8 cellular contexts compared by ENCODE assay signal in the genomic region with DNA sequence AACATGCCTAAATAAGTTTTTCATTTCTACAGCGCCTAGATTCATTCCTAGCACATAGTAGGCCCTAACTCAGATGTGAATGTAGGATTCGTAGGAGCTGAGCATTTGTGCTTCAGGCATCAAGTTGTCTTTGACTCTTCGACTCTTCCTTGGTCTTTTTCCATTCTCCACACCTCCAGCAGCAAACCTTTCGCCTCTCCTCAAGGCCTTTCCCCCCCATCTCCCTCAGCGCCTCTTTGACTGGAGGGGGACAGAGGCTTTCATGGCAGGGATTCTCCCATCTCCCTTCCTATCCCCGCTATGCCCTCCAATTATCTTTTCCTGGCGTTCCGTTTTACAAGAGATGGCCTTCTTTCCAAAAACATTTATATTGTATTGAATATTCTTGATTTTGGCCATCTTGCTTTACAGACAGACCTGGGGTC. TPM values are rescaled to one million over a fixed set of nuclear protein-coding genes. Genes with fewer than 3 reads are reported as not detected.
DNase-seq lines count a peak whose midpoint lies in the region; ATAC-seq, FAIRE-seq and TF ChIP-seq lines count a peak whose summit lies in the region.

No MANE protein-coding gene starts in this region.

- POLR2A ChIA-PET in activated CD4-positive, alpha-beta memory T cell treated with anti-CD3 and anti-CD28 coated beads, Interleukin-2, amount 10 ng/mL, durations not matched to agents 7 days and 5 days (lab: Charles Lee), result interaction anchor here (2.6 to 4.2 kb wide), 4 partner anchors 11 to 37 kb away, joined by 16 to 160 read pairs (median 17); a partner anchor contains a TSS

- H3K4me3 ChIP-seq in kidney (ENCODE audit: low read length in 2 of 2) (peak overlapping the region; percentile 93 to 100), tibial artery (peak overlapping the region; percentile 72 to 79)

- peaks cover 41% of the 10 kb centered on the region for H3K4me1 Mint-ChIP-seq in activated T-cell treated with anti-CD3 and anti-CD28 coated beads, Interleukin-2, amount 50 U/mL, for 24 hours (ENCODE audit: low read depth)
- H3K4me1 Mint-ChIP-seq in activated CD4-positive, alpha-beta memory T cell treated with anti-CD3 and anti-CD28 coated beads, Interleukin-2, amount 10 ng/mL, durations not matched to agents 7 days and 5 days, result peaks cover 48% of the 10 kb centered on the region

- intact Hi-C loops in kidney (cut with DNase I), result no loop called here
- intact Hi-C loops in tibial artery (cut with DNase I; ENCODE audit: low total_unique reads), result no loop called here

- H3K27ac Mint-ChIP-seq in activated T-cell treated with anti-CD3 and anti-CD28 coated beads, Interleukin-2, amount 50 U/mL, for 24 hours, result peak overlapping the region; percentile 99
- peak overlapping the region; percentile 96 for H3K27ac Mint-ChIP-seq in activated CD4-positive, alpha-beta memory T cell treated with anti-CD3 and anti-CD28 coated beads, Interleukin-2, amount 10 ng/mL, durations not matched to agents 7 days and 5 days

- no peak for DNase-seq in activated T-cell treated with anti-CD3 and anti-CD28 coated beads, Interleukin-2, amount 50 U/mL, for 24 hours
- DNase-seq in activated T-cell treated with anti-CD3 and anti-CD28 coated beads for 4 hours (no peak), kidney (no peak), tibial artery (no peak), NCI-H524 treated with DMSO at 0.1 percent for 48 hours (lab: John Stamatoyannopoulos, UW) (no peak)
- no peak for DNase-seq in activated CD4-positive, alpha-beta memory T cell treated with anti-CD3 and anti-CD28 coated beads, Interleukin-2, amount 10 ng/mL, durations not matched to agents 7 days and 5 days
- DNase-seq in stimulated activated CD4-positive, alpha-beta T cell treated with anti-CD3 and anti-CD28 coated beads, Interleukin-4, amount 100 ng/mL, for 4 hours, result no peak

- no peak for ATAC-seq in HG02642 (IDR thresholded peaks at IDR 0.05; ENCODE audit: poor library complexity, unreplicated experiment)

- no peaks in the 10 kb centered on the region for H3K27me3 ChIP-seq in tibial artery

- no peaks in the 10 kb centered on the region for H3K27me3 Mint-ChIP-seq in activated T-cell treated with anti-CD3 and anti-CD28 coated beads, Interleukin-2, amount 50 U/mL, for 24 hours
- no peaks in the 10 kb centered on the region for H3K27me3 Mint-ChIP-seq in activated CD4-positive, alpha-beta memory T cell treated with anti-CD3 and anti-CD28 coated beads, Interleukin-2, amount 10 ng/mL, durations not matched to agents 7 days and 5 days

- H3K27ac ChIP-seq in kidney (ENCODE audit: low read depth in 2 of 2, low read length in 2 of 2) (no peak overlapping the region), tibial artery (peak overlapping the region; percentile 75 to 77)

- no peak for TF ChIP-seq CTCF in kidney (IDR thresholded peaks at IDR 0.05; ENCODE audit: borderline replicate concordance, extremely low read depth, insufficient read depth)
- TF ChIP-seq CTCF in tibial artery (IDR thresholded peaks at IDR 0.05), result no peak

- CTCF ChIA-PET in activated CD4-positive, alpha-beta memory T cell treated with anti-CD3 and anti-CD28 coated beads, Interleukin-2, amount 10 ng/mL, durations not matched to agents 7 days and 5 days (lab: Charles Lee), result interaction anchor here (0.6 kb wide), 1 partner anchor 9 kb away, joined by 3 read pairs; no protein-coding TSS in a partner anchor

- no peak for FAIRE-seq in kidney (lab: Jason Lieb, UNC)

- H3K36me3 ChIP-seq in kidney (ENCODE audit: control insufficient read depth in 1 of 2, insufficient read depth in 2 of 2, low read length in 2 of 2) (no peaks in the 10 kb centered on the region), tibial artery (peaks cover 3 to 20% (median 3%) of the 10 kb centered on the region in 3 donors)

- peak overlapping the region; percentile 99 for H3K4me3 Mint-ChIP-seq in activated T-cell treated with anti-CD3 and anti-CD28 coated beads, Interleukin-2, amount 50 U/mL, for 24 hours
- peak overlapping the region; percentile 99 for H3K4me3 Mint-ChIP-seq in activated CD4-positive, alpha-beta memory T cell treated with anti-CD3 and anti-CD28 coated beads, Interleukin-2, amount 10 ng/mL, durations not matched to agents 7 days and 5 days

- H3K9me3 ChIP-seq in kidney (ENCODE audit: control insufficient read depth in 1 of 2, low read length in 2 of 2) (no peaks in the 10 kb centered on the region), tibial artery (no peaks in the 10 kb centered on the region)

- peak overlapping the region; percentile 85 to 90 for H3K9ac ChIP-seq in kidney (ENCODE audit: low read length in 2 of 2)

- H3K4me1 ChIP-seq in kidney (ENCODE audit: control insufficient read depth in 1 of 2, insufficient read depth in 1 of 2, low read depth in 1 of 2, low read length in 2 of 2), result peaks cover 7% of the 10 kb centered on the region in 2 donors
- H3K4me1 ChIP-seq in tibial artery, result peaks cover 0 to 20% (median 13%) of the 10 kb centered on the region in 4 donors

- H3K36me3 Mint-ChIP-seq in activated T-cell treated with anti-CD3 and anti-CD28 coated beads, Interleukin-2, amount 50 U/mL, for 24 hours (ENCODE audit: low read depth), result peaks cover 59% of the 10 kb centered on the region
- H3K36me3 Mint-ChIP-seq in activated CD4-positive, alpha-beta memory T cell treated with anti-CD3 and anti-CD28 coated beads, Interleukin-2, amount 10 ng/mL, durations not matched to agents 7 days and 5 days (ENCODE audit: low read depth), result peaks cover 46% of the 10 kb centered on the region

- H3K9me3 Mint-ChIP-seq in activated T-cell treated with anti-CD3 and anti-CD28 coated beads, Interleukin-2, amount 50 U/mL, for 24 hours, result no peaks in the 10 kb centered on the region
- H3K9me3 Mint-ChIP-seq in activated CD4-positive, alpha-beta memory T cell treated with anti-CD3 and anti-CD28 coated beads, Interleukin-2, amount 10 ng/mL, durations not matched to agents 7 days and 5 days, result no peaks in the 10 kb centered on the region

RNA-seq across cellular contexts. Expression of a gene that starts 0.7 kb away (rescaled TPM):
- 10 to 100 TPM; 37.5 to 39.0 TPM for total RNA-seq in activated CD4-positive, alpha-beta memory T cell treated with anti-CD3 and anti-CD28 coated beads, Interleukin-2, amount 10 ng/mL, durations not matched to agents 7 days and 5 days
- total RNA-seq in kidney, result 17.5 TPM
- 2.4 TPM for polyA plus RNA-seq in kidney (ENCODE audit: insufficient read depth, low read depth, low replicate concordance)

RNA-seq across cellular contexts. Expression of a gene that starts 10.8 kb away (rescaled TPM):
- total RNA-seq in activated CD4-positive, alpha-beta memory T cell treated with anti-CD3 and anti-CD28 coated beads, Interleukin-2, amount 10 ng/mL, durations not matched to agents 7 days and 5 days, result 10 to 100 TPM; 38.2 to 39.4 TPM
- 34.9 TPM for total RNA-seq in kidney
- 19.4 TPM for polyA plus RNA-seq in kidney (ENCODE audit: insufficient read depth, low read depth, low replicate concordance)

Comparison
In these comparisons a context has a peak if more than half of its experiments do, and no peak if none do; other contexts are left out.
1. H3K27ac ChIP-seq: peak in tibial artery (2 of 2); none in kidney (0 of 2).